9 cellular contexts compared by ENCODE assay signal in the genomic region with DNA sequence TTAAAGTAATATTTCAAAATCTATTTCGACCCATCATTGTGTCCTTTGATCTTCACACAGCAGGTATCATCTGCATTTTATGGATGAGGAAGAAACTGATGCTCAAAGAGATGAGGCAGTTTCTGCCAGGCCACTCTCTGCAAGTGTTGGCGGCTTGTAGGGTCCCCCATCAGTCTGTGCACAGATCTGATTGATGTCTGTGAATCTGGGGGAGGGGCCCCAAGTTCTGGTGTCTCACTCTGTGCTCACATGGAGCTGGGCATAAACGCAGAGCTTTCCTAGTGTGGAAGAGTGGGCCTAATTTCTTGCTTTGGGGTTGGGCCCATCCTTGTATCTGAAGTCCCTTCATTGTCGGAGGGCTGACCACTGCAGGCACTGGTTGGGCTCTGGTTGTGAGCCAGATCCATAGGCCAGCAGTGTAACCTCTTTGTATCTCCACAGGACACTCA. TPM values are rescaled to one million over a fixed set of nuclear protein-coding genes. Genes with fewer than 3 reads are reported as not detected.
DNase-seq lines count a peak whose midpoint lies in the region; ATAC-seq and TF ChIP-seq lines count a peak whose summit lies in the region.
"Had no signal": no experiment of that assay in that cellular context is flagged by ENCODE, and none has a peak within 500 bp of the region (broad histone marks: within the 10 kb centered on the region; RNA-seq: fewer than 3 reads in every experiment).

No MANE protein-coding gene starts in this region.

- H3K9me3 ChIP-seq in cardiac muscle cell (ENCODE audit: low read depth): no peaks in the 10 kb centered on the region
- no peaks in the 10 kb centered on the region for H3K9me3 ChIP-seq in skeletal muscle tissue (ENCODE audit: control insufficient read depth in 3 of 3, low read length in 3 of 3)

- H3K4me1 ChIP-seq in cardiac muscle cell (ENCODE audit: low read depth) (peaks cover 10% of the 10 kb centered on the region), skeletal muscle tissue (ENCODE audit: control insufficient read depth in 3 of 3, insufficient read depth in 3 of 3, low read length in 3 of 3) (peaks cover 29 to 59% (median 40%) of the 10 kb centered on the region in 3 donors)

- TF ChIP-seq CTCF in VCaP (conservative IDR thresholded peaks at IDR 0.05): no peak
- no peak for TF ChIP-seq CTCF in cardiac muscle cell (IDR thresholded peaks at IDR 0.05; ENCODE audit: low read depth, low read length)
- TF ChIP-seq CTCF in GM10266 (IDR thresholded peaks at IDR 0.05; ENCODE audit: control insufficient read depth, insufficient read depth, low read depth, missing control alignments): no peak

- H3K27ac ChIP-seq in VCaP: peak overlapping the region; percentile 92
- H3K27ac ChIP-seq in cardiac muscle cell: peak overlapping the region; percentile 75
- H3K27ac ChIP-seq in skeletal muscle tissue (ENCODE audit: low read depth, low read length): peak overlapping the region; percentile 3

- DNase-seq in DMS 273 (lab: John Stamatoyannopoulos, UW; ENCODE audit: unreplicated experiment) (peak; percentile 26), DMS 273 treated with DMSO at 0.1 percent for 48 hours (lab: John Stamatoyannopoulos, UW) (no peak), cardiac muscle cell (ENCODE audit: low read depth in 1 of 2, low spot score in 1 of 2) (no peak), kidney glomerular epithelial cell (lab: John Stamatoyannopoulos, UW) (no peak), GM10266 (ENCODE audit: extremely low spot score) (no peak)

- no peak for ATAC-seq in GM21529 (IDR thresholded peaks at IDR 0.05; ENCODE audit: unreplicated experiment)

- H3K36me3 ChIP-seq in cardiac muscle cell: peaks cover 26% of the 10 kb centered on the region
- H3K36me3 ChIP-seq in skeletal muscle tissue (ENCODE audit: control insufficient read depth in 3 of 3, insufficient read depth in 3 of 3, low read length in 3 of 3): peaks cover 35 to 46% (median 45%) of the 10 kb centered on the region in 3 donors

- peak overlapping the region; percentile 85 for H3K4me3 ChIP-seq in cardiac muscle cell
- H3K4me3 ChIP-seq in skeletal muscle tissue (ENCODE audit: low read length in 3 of 3): peak overlapping the region; percentile 76 to 83 (median 78)

- no peaks in the 10 kb centered on the region for H3K27me3 ChIP-seq in cardiac muscle cell
- H3K27me3 ChIP-seq in skeletal muscle tissue (ENCODE audit: control insufficient read depth in 3 of 3, insufficient read depth in 3 of 3, low read length in 3 of 3): no peaks in the 10 kb centered on the region

- peak overlapping the region; percentile 74 to 89 (median 86) for H3K9ac ChIP-seq in skeletal muscle tissue (ENCODE audit: low read depth in 1 of 3, low read length in 3 of 3)

RNA-seq across cellular contexts. Expression of gene TRMT2A, which starts 1.6 kb away (rescaled TPM):
- total RNA-seq in cardiac muscle cell (55.7 and 71.9 TPM in 2 replicates), skeletal muscle tissue (31.8 TPM)
- polyA plus RNA-seq in cardiac muscle cell: 76.5 and 77.7 TPM in 2 replicates

RNA-seq across cellular contexts. Expression of gene RANBP1, which starts 2.7 kb away (rescaled TPM):
- 252 and 373 TPM in 2 replicates for total RNA-seq in cardiac muscle cell
- polyA plus RNA-seq in cardiac muscle cell: 222 and 271 TPM in 2 replicates
- 85.1 TPM for total RNA-seq in skeletal muscle tissue

RNA-seq across cellular contexts. Expression of gene ZDHHC8, which starts 13.0 kb away (rescaled TPM):
- 30.3 and 35.8 TPM in 2 replicates for total RNA-seq in cardiac muscle cell
- 43.8 and 53.4 TPM in 2 replicates for polyA plus RNA-seq in cardiac muscle cell
- total RNA-seq in skeletal muscle tissue: 3.1 TPM

RNA-seq across cellular contexts. Expression of gene CCDC188, which starts 32.3 kb away (rescaled TPM):
- not detected in 2 replicates for total RNA-seq in cardiac muscle cell
- not detected in 2 replicates for polyA plus RNA-seq in cardiac muscle cell
- total RNA-seq in skeletal muscle tissue: not detected
- total RNA-seq: A172 had no signal

RNA-seq across cellular contexts. Expression of gene DGCR8, which starts 38.6 kb away (rescaled TPM):
- 23.8 and 34.2 TPM in 2 replicates for total RNA-seq in cardiac muscle cell
- polyA plus RNA-seq in cardiac muscle cell: 8.1 and 15.1 TPM in 2 replicates
- total RNA-seq in skeletal muscle tissue: 38.1 TPM

Comparison
In these comparisons a context has a peak if more than half of its experiments do, and no peak if none do; other contexts are left out.
1. H3K27ac ChIP-seq: peak in every context shown above with its lines; median percentile 92 in VCaP; 75 in cardiac muscle cell; 3 in skeletal muscle tissue.